ENCODE assay signal across 11 cellular contexts in genomic region chr5:93586948-93587918, GRCh38. TPM values are rescaled to one million over a fixed set of nuclear protein-coding genes. Genes with fewer than 3 reads are reported as not detected.
DNase-seq lines count a peak whose midpoint lies in the region; ATAC-seq and TF ChIP-seq lines count a peak whose summit lies in the region.
"Had no signal": no experiment of that assay in that cellular context is flagged by ENCODE, and none has a peak within 500 bp of the region (broad histone marks: within the 10 kb centered on the region; RNA-seq: fewer than 3 reads in every experiment).

No MANE protein-coding gene starts in this region.

- H3K4me3 Mint-ChIP-seq in central memory CD8-positive, alpha-beta T cell, result peak overlapping the region; percentile 18

- peaks cover 90% of the 10 kb centered on the region for H3K27me3 ChIP-seq in left ventricle myocardium inferior (ENCODE audit: low read depth)
- no peaks in the 10 kb centered on the region for H3K27me3 ChIP-seq in vagina

- no peaks in the 10 kb centered on the region for H3K9me3 Mint-ChIP-seq in central memory CD8-positive, alpha-beta T cell

- intact Hi-C loops in Right ventricle myocardium inferior (cut with DNase I), result no loop called here
- intact Hi-C loops in left ventricle myocardium inferior (cut with micrococcal nuclease), result no loop called here
- intact Hi-C loops in vagina (cut with DNase I), result loop anchor here (10.0 kb wide), 1 partner anchor 342 kb away; no protein-coding TSS in a partner anchor

- peaks cover 25% of the 10 kb centered on the region for H3K4me1 ChIP-seq in left ventricle myocardium inferior
- H3K4me1 ChIP-seq in vagina, result peaks cover 22% of the 10 kb centered on the region

- TF ChIP-seq POLR2A in vagina (IDR thresholded peaks at IDR 0.05), result no peak

- H3K4me3 ChIP-seq in left ventricle myocardium inferior, result no peak overlapping the region
- peak overlapping the region; percentile 59 to 66 for H3K4me3 ChIP-seq in vagina
- H3K4me3 ChIP-seq: cardiac muscle cell had no signal

- H3K36me3 ChIP-seq in left ventricle myocardium inferior (no peaks in the 10 kb centered on the region), vagina (no peaks in the 10 kb centered on the region)
- H3K36me3 ChIP-seq: cardiac muscle cell had no signal

- peaks cover 15% of the 10 kb centered on the region for H3K27me3 Mint-ChIP-seq in central memory CD8-positive, alpha-beta T cell

- no peak for TF ChIP-seq CTCF in left ventricle myocardium inferior (IDR thresholded peaks at IDR 0.05; ENCODE audit: borderline replicate concordance)
- TF ChIP-seq CTCF in vagina (IDR thresholded peaks at IDR 0.05), result no peak

- ATAC-seq in Right ventricle myocardium inferior (no peak), HG03521 (IDR thresholded peaks at IDR 0.05; ENCODE audit: unreplicated experiment) (no peak), GM19452 (IDR thresholded peaks at IDR 0.05; ENCODE audit: unreplicated experiment) (no peak)
- no peak for ATAC-seq in central memory CD8-positive, alpha-beta T cell (replicated peaks; ENCODE audit: extremely low read depth, poor library complexity, severe bottlenecking)

- H3K27ac ChIP-seq in left ventricle myocardium inferior (replicated peaks), result no peak overlapping the region
- peak overlapping the region; percentile 90 for H3K27ac ChIP-seq in vagina
- H3K27ac ChIP-seq: cardiac muscle cell had no signal

- peaks cover 16% of the 10 kb centered on the region for H3K4me1 Mint-ChIP-seq in central memory CD8-positive, alpha-beta T cell

- DNase-seq in Right ventricle myocardium inferior (ENCODE audit: missing footprints) (peak; percentile 48), left ventricle myocardium inferior (no peak), lung microvascular endothelial cell (ENCODE audit: low read depth in 2 of 2) (peak; percentile 24 to 63), vagina (ENCODE audit: extremely low spot score in 2 of 2) (peak in 1 of 2 donors; percentile 77), iPS-NIHi11 (ENCODE audit: low spot score) (no peak)
- no peak for DNase-seq in central memory CD8-positive, alpha-beta T cell (ENCODE audit: low spot score in 2 of 2)
- DNase-seq: Calu3, NCI-H1694 treated with DMSO at 0.1 percent for 48 hours had no signal

- H3K9me3 ChIP-seq in left ventricle myocardium inferior (replicated peaks), result no peaks in the 10 kb centered on the region
- H3K9me3 ChIP-seq in vagina, result no peaks in the 10 kb centered on the region

- peaks cover 9% of the 10 kb centered on the region for H3K36me3 Mint-ChIP-seq in central memory CD8-positive, alpha-beta T cell (ENCODE audit: insufficient read depth)

- no peak overlapping the region for H3K27ac Mint-ChIP-seq in central memory CD8-positive, alpha-beta T cell (ENCODE audit: low read depth)

RNA-seq across cellular contexts. Expression of gene NR2F1, which starts 4.2 kb away (rescaled TPM):
- total RNA-seq in Right ventricle myocardium inferior (1.3 TPM), left ventricle myocardium inferior (0.47 TPM), lung microvascular endothelial cell (30.5 and 118 TPM in 2 replicates), vagina (97.2 TPM)

RNA-seq across cellular contexts. Expression of gene NR2F1-AS1, which starts 6.2 kb away (rescaled TPM):
- total RNA-seq in Right ventricle myocardium inferior (0.60 TPM), left ventricle myocardium inferior (0.60 TPM), lung microvascular endothelial cell (16.1 and 29.8 TPM in 2 replicates), vagina (22.3 TPM)

Comparison
In these comparisons a context has a peak if more than half of its experiments do, and no peak if none do; other contexts are left out.
1. DNase-seq: peak in Right ventricle myocardium inferior (single experiment) and lung microvascular endothelial cell (2 of 2); none in left ventricle myocardium inferior (single experiment), central memory CD8-positive, alpha-beta T cell (0 of 2) and iPS-NIHi11 (single experiment).
2. RNA of gene NR2F1, which starts 4.2 kb away (total RNA-seq): 30.5 to 118 TPM in lung microvascular endothelial cell and 97.2 TPM in vagina (single experiment); 1.3 TPM in Right ventricle myocardium inferior (single experiment) and 0.47 TPM in left ventricle myocardium inferior (single experiment); every median in the first group is over 10 times any median in the second.
3. RNA of gene NR2F1-AS1, which starts 6.2 kb away (total RNA-seq): 16.1 to 29.8 TPM in lung microvascular endothelial cell and 22.3 TPM in vagina (single experiment); 0.60 TPM in left ventricle myocardium inferior (single experiment) and 0.60 TPM in Right ventricle myocardium inferior (single experiment); every median in the first group is over 10 times any median in the second.